ENCODE assay signal across 8 cellular contexts in the genomic region with DNA sequence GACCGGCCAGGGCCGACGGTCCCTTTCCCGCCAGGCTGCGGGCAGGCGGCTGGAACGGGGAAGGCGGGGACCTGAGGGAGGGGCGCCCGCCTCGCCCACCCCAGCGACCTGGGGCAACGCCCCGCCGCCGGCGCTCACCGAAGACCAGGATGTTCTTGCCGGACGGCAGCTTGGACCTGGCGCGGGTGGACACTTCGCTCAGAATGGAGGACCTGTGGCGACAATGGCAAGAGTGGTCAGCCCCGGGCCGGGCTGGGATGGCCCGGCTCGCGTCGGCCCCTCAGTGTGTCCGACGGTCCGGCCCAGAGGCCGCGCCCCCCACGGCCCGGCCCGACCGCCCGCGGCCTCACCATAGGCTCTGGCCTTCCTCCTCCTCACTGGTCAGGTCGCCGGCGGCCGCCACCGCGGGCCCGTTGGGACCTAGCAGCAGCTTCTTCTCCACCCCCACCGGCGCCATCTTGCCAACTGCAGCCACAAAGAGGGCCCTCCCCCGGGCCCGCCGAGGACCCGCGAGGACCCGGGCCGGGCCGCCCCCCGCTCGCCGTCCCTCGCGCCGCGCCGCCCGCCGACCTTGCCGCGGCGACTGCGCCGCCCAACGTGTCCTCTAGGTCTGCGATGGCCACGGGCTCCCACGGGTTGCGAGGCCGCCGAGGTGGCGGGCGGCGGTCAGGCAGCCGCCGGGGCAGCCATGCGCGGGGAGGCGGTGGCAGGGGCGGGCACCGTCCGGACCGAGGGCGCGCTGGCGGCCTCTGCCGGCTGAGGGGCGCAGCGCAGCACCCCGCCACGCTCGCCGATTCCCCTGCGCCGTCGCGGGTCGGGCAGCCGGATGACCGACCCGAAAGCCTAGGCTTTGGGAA. TPM values are rescaled to one million over a fixed set of nuclear protein-coding genes. Genes with fewer than 3 reads are reported as not detected.
DNase-seq lines count a peak whose midpoint lies in the region; ATAC-seq and TF ChIP-seq lines count a peak whose summit lies in the region.

A gene (minus strand): TSS at position 475 of the 857 bp plus-strand sequence. CDS start 18 bp downstream, at position 457.

- peaks cover 26% of the 10 kb centered on the region for H3K27me3 Mint-ChIP-seq in activated T-helper 2 cell treated with anti-CD3 and anti-CD28 coated beads, Interferon-gamma antibody, Interleukin-2, Interleukin-4, amounts not matched to agents 10 μg/mL and 5 μg/mL and 100 μg/mL, durations not matched to agents 14 hours and 24 hours and 36 hours (ENCODE audit: low read depth)
- H3K27me3 Mint-ChIP-seq in natural killer cell (ENCODE audit: low read depth in 2 of 2), result peaks cover 6 to 11% of the 10 kb centered on the region in 2 donors

- DNase-seq in DMS153 (lab: John Stamatoyannopoulos, UW) (peak; percentile 17), RPMI8226 (peak; percentile 89), fibroblast of peridontal ligament (ENCODE audit: extremely low read depth) (peak; percentile 59), natural killer cell (peak; percentile 86)
- DNase-seq in activated T-helper 2 cell treated with anti-CD3 and anti-CD28 coated beads, Interferon-gamma antibody, Interleukin-2, Interleukin-4, amounts not matched to agents 10 μg/mL and 5 μg/mL and 100 μg/mL, durations not matched to agents 14 hours and 24 hours and 36 hours (ENCODE audit: low spot score), result peak; percentile 76
- DNase-seq in stimulated activated naive CD4-positive, alpha-beta T cell treated with Interleukin-2 at 50 U/mL for 16 hours (lab: John Stamatoyannopoulos, UW), result peak; percentile 77

- H3K9me3 Mint-ChIP-seq in activated T-helper 2 cell treated with anti-CD3 and anti-CD28 coated beads, Interferon-gamma antibody, Interleukin-2, Interleukin-4, amounts not matched to agents 10 μg/mL and 5 μg/mL and 100 μg/mL, durations not matched to agents 14 hours and 24 hours and 36 hours, result no peaks in the 10 kb centered on the region
- H3K9me3 Mint-ChIP-seq in natural killer cell, result no peaks in the 10 kb centered on the region

- ATAC-seq in GM21381 (IDR thresholded peaks at IDR 0.05; ENCODE audit: unreplicated experiment) (peak; percentile 79), natural killer cell (peak; percentile 94 to 98 (median 96))

- H3K36me3 Mint-ChIP-seq in activated T-helper 2 cell treated with anti-CD3 and anti-CD28 coated beads, Interferon-gamma antibody, Interleukin-2, Interleukin-4, amounts not matched to agents 10 μg/mL and 5 μg/mL and 100 μg/mL, durations not matched to agents 14 hours and 24 hours and 36 hours (ENCODE audit: low read depth), result peaks cover 33% of the 10 kb centered on the region
- no peaks in the 10 kb centered on the region for H3K36me3 Mint-ChIP-seq in natural killer cell

- peaks cover 11% of the 10 kb centered on the region for H3K4me1 ChIP-seq in HUES6 (ENCODE audit: control insufficient read depth, insufficient read depth, low read length)

- H3K27me3 ChIP-seq in HUES6 (ENCODE audit: control insufficient read depth, insufficient read depth, low read length), result no peaks in the 10 kb centered on the region; the same call in 1 of the 2 replicates

- peak within 1 kb of the TSS; percentile 96 for H3K27ac ChIP-seq in HUES6 (ENCODE audit: low read depth, low read length)

- no peaks in the 10 kb centered on the region for H3K9me3 ChIP-seq in HUES6 (ENCODE audit: control insufficient read depth, insufficient read depth, low read depth, low read length)

- peak within 1 kb of the TSS; percentile 100 for H3K4me3 ChIP-seq in HUES6 (ENCODE audit: low read depth, low read length)

- peak; percentile 81 for TF ChIP-seq CTCF in natural killer cell (IDR thresholded peaks at IDR 0.05)

- H3K4me1 Mint-ChIP-seq in activated T-helper 2 cell treated with anti-CD3 and anti-CD28 coated beads, Interferon-gamma antibody, Interleukin-2, Interleukin-4, amounts not matched to agents 10 μg/mL and 5 μg/mL and 100 μg/mL, durations not matched to agents 14 hours and 24 hours and 36 hours (ENCODE audit: low read depth), result peaks cover 35% of the 10 kb centered on the region
- peaks cover 41 to 42% of the 10 kb centered on the region in 2 donors for H3K4me1 Mint-ChIP-seq in natural killer cell

- intact Hi-C loops in activated T-helper 2 cell treated with anti-CD3 and anti-CD28 coated beads, Interferon-gamma antibody, Interleukin-2, Interleukin-4, amounts not matched to agents 10 μg/mL and 5 μg/mL and 100 μg/mL, durations not matched to agents 14 hours and 24 hours and 36 hours (cut with micrococcal nuclease), result loop anchor here (5.0 kb wide), 1 partner anchor 344 kb away; no protein-coding TSS in a partner anchor
- intact Hi-C loops in natural killer cell (cut with micrococcal nuclease), result no loop called here

- peak within 1 kb of the TSS; percentile 85 for H3K4me3 Mint-ChIP-seq in activated T-helper 2 cell treated with anti-CD3 and anti-CD28 coated beads, Interferon-gamma antibody, Interleukin-2, Interleukin-4, amounts not matched to agents 10 μg/mL and 5 μg/mL and 100 μg/mL, durations not matched to agents 14 hours and 24 hours and 36 hours (ENCODE audit: low read depth)
- peak within 1 kb of the TSS; percentile 94 for H3K4me3 Mint-ChIP-seq in natural killer cell

- peak within 1 kb of the TSS; percentile 88 for H3K27ac Mint-ChIP-seq in activated T-helper 2 cell treated with anti-CD3 and anti-CD28 coated beads, Interferon-gamma antibody, Interleukin-2, Interleukin-4, amounts not matched to agents 10 μg/mL and 5 μg/mL and 100 μg/mL, durations not matched to agents 14 hours and 24 hours and 36 hours
- peak within 1 kb of the TSS; percentile 84 to 85 for H3K27ac Mint-ChIP-seq in natural killer cell

- peaks cover 46% of the 10 kb centered on the region for H3K36me3 ChIP-seq in HUES6 (ENCODE audit: control insufficient read depth, insufficient read depth, low read length)

- peak within 1 kb of the TSS; percentile 98 for H3K9ac ChIP-seq in HUES6 (ENCODE audit: low read length)

RNA-seq across cellular contexts. Expression of the gene that starts here (rescaled TPM):
- total RNA-seq in activated T-helper 2 cell treated with anti-CD3 and anti-CD28 coated beads, Interferon-gamma antibody, Interleukin-2, Interleukin-4, amounts not matched to agents 10 μg/mL and 5 μg/mL and 100 μg/mL, durations not matched to agents 14 hours and 24 hours and 36 hours, result 54.6 and 62.7 TPM in 2 replicates
- total RNA-seq in natural killer cell, result 100 to 1,000 TPM; 105 to 115 (median 110) TPM

Comparison
In these comparisons a context has a peak if more than half of its experiments do, and no peak if none do; other contexts are left out.
1. Peak in every context shown above with its lines: DNase-seq, ATAC-seq, H3K4me3 ChIP-seq and H3K27ac ChIP-seq.
2. DNase-seq: peak in every context shown above with its lines; median percentile 89 in RPMI8226; 86 in natural killer cell; 77 in stimulated activated naive CD4-positive, alpha-beta T cell treated with Interleukin-2 at 50 U/mL for 16 hours; 76 in activated T-helper 2 cell treated with anti-CD3 and anti-CD28 coated beads, Interferon-gamma antibody, Interleukin-2, Interleukin-4, amounts not matched to agents 10 μg/mL and 5 μg/mL and 100 μg/mL, durations not matched to agents 14 hours and 24 hours and 36 hours; 59 in fibroblast of peridontal ligament; 17 in DMS153.